2 cellular contexts compared by ENCODE assay signal in genomic region chr2:232903989-232904388, GRCh38.
TF ChIP-seq lines count a peak whose summit lies in the region.

No MANE protein-coding gene starts in this region.

TF ChIP-seq in SK-N-SH, 30 proteins besides CTCF, POLR2A, EP300 and RAD21 (continued from another document):
- TF ChIP-seq REST (IDR thresholded peaks at IDR 0.05; ENCODE audit: low read depth, low read length): no peak
- TF ChIP-seq PBX3 (IDR thresholded peaks at IDR 0.05): no peak
- TF ChIP-seq GABPA (IDR thresholded peaks at IDR 0.05; ENCODE audit: low read depth): no peak
- TF ChIP-seq MEF2A (IDR thresholded peaks at IDR 0.05; ENCODE audit: borderline replicate concordance, low read depth): no peak
- TF ChIP-seq TAF1 (IDR thresholded peaks at IDR 0.05; ENCODE audit: borderline replicate concordance, low read depth, low read length): no peak

TF ChIP-seq in SK-N-SH treated with all-trans-retinoic acid at 6 μM for 48 hours, 23 proteins besides CTCF, POLR2A, EP300 and RAD21:
- no peak for TF ChIP-seq CREB5 (CRISPR knock-in tag; IDR thresholded peaks at IDR 0.05; ENCODE audit: low read depth)
- no peak for TF ChIP-seq OSR1 (CRISPR knock-in tag; IDR thresholded peaks at IDR 0.05)
- no peak for TF ChIP-seq POU6F1 (CRISPR knock-in tag; IDR thresholded peaks at IDR 0.05; ENCODE audit: borderline replicate concordance, low read depth)
- TF ChIP-seq ZNF8 (CRISPR knock-in tag; IDR thresholded peaks at IDR 0.05): no peak
- no peak for TF ChIP-seq ARNTL (CRISPR knock-in tag; IDR thresholded peaks at IDR 0.05; ENCODE audit: borderline replicate concordance, low read depth)
- no peak for TF ChIP-seq PATZ1 (CRISPR knock-in tag; IDR thresholded peaks at IDR 0.05; ENCODE audit: borderline replicate concordance)
- no peak for TF ChIP-seq SNAI2 (CRISPR knock-in tag; IDR thresholded peaks at IDR 0.05)
- no peak for TF ChIP-seq RARB (CRISPR knock-in tag; IDR thresholded peaks at IDR 0.05)
- no peak for TF ChIP-seq TSHZ2 (CRISPR knock-in tag; IDR thresholded peaks at IDR 0.05)
- no peak for TF ChIP-seq BACH2 (CRISPR knock-in tag; IDR thresholded peaks at IDR 0.05; ENCODE audit: borderline replicate concordance)
- no peak for TF ChIP-seq ZNF70 (CRISPR knock-in tag; IDR thresholded peaks at IDR 0.05)
- TF ChIP-seq GLIS3 (CRISPR knock-in tag; IDR thresholded peaks at IDR 0.05): no peak
- no peak for TF ChIP-seq CSDC2 (CRISPR knock-in tag; IDR thresholded peaks at IDR 0.05)
- no peak for TF ChIP-seq TOX (CRISPR knock-in tag; IDR thresholded peaks at IDR 0.05; ENCODE audit: borderline replicate concordance)
- TF ChIP-seq PPARA (CRISPR knock-in tag; IDR thresholded peaks at IDR 0.05; ENCODE audit: borderline replicate concordance): no peak
- TF ChIP-seq ZC3H10 (CRISPR knock-in tag; IDR thresholded peaks at IDR 0.05): no peak
- no peak for TF ChIP-seq CSRNP3 (CRISPR knock-in tag; IDR thresholded peaks at IDR 0.05)
- no peak for TF ChIP-seq ZNF565 (CRISPR knock-in tag; conservative IDR thresholded peaks at IDR 0.05; ENCODE audit: low read depth)
